21 cellular contexts compared by ENCODE assay signal in the genomic region with DNA sequence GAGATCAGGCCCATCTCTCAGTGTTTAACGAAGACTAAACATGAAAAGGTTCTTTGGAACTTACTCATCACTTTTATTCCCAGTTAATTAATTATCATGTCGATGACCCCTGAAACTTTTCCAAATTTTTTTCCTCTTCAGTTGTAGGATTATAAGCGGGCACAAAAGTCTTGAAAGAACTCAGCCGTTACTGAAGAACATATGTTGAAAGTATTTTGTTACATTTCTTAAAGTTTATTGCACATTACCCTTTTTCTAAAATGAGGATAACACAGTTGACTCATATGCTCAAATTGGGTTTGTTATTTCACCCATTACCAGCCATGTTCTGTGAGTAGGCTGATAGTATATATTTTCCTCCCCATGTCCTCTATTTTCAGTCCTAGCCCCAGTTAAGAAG.
DNase-seq lines count a peak whose midpoint lies in the region; FAIRE-seq and TF ChIP-seq lines count a peak whose summit lies in the region.
"Had no signal": no experiment of that assay in that cellular context is flagged by ENCODE, and none has a peak within 500 bp of the region (broad histone marks: within the 10 kb centered on the region; RNA-seq: fewer than 3 reads in every experiment).

No MANE protein-coding gene starts in this region.

- H3K27ac Mint-ChIP-seq in astrocyte (ENCODE audit: unreplicated experiment) (no peak overlapping the region), H9 (no peak overlapping the region)
- H3K27ac Mint-ChIP-seq: activated B cell treated with CpG ODN at 0.5 μM for 24 hours, IgD-negative memory B cell had no signal

- H3K23me2 ChIP-seq in H9 (ENCODE audit: insufficient read length, low read depth, low read length, poor library complexity, severe bottlenecking), result no peaks in the 10 kb centered on the region

- no peaks in the 10 kb centered on the region for H3K79me1 ChIP-seq in H9 (ENCODE audit: insufficient read depth, low read depth, low read length, poor library complexity, severe bottlenecking)

- no peak overlapping the region for H4K91ac ChIP-seq in H9 (ENCODE audit: insufficient read length, low read depth, low read length)

- no peak overlapping the region for H4K8ac ChIP-seq in H9 (replicated peaks; ENCODE audit: insufficient read length, low read depth, low read length)

- no peak overlapping the region for H2BK12ac ChIP-seq in H9 (ENCODE audit: insufficient read length, low read depth, low read length)

- H3K27ac ChIP-seq in astrocyte (ENCODE audit: low read depth, low read length), result no peak overlapping the region
- H3K27ac ChIP-seq in muscle layer of colon (ENCODE audit: low read depth, low read length), result peak overlapping the region; percentile 27
- H3K27ac ChIP-seq in subcutaneous abdominal adipose tissue (ENCODE audit: low read depth, low read length), result peak overlapping the region; percentile 83
- no peak overlapping the region for H3K27ac ChIP-seq in H9 (ENCODE audit: insufficient read length, low read depth, low read length)
- H3K27ac ChIP-seq: cardiac muscle cell, HL-60 had no signal

- TF ChIP-seq CTCF in BJ (IDR thresholded peaks at IDR 0.05; ENCODE audit: insufficient read depth, low read depth, low read length), result no peak
- TF ChIP-seq CTCF in astrocyte (IDR thresholded peaks at IDR 0.05; ENCODE audit: insufficient read depth, low read depth, low read length), result no peak
- no peak for TF ChIP-seq CTCF in H9 (conservative IDR thresholded peaks at IDR 0.05)

- no peak overlapping the region for H2BK15ac ChIP-seq in H9 (ENCODE audit: low read depth, low read length)

- H3K4me1 Mint-ChIP-seq in astrocyte (ENCODE audit: low read depth, unreplicated experiment) (peaks cover 5% of the 10 kb centered on the region), H9 (no peaks in the 10 kb centered on the region; a peak in 1 of 4 replicates)
- H3K4me1 Mint-ChIP-seq: activated B cell treated with CpG ODN at 0.5 μM for 24 hours, IgD-negative memory B cell had no signal

- no peak overlapping the region for H2BK120ac ChIP-seq in H9 (ENCODE audit: low read depth, low read length, poor library complexity, severe bottlenecking)

- H3K23ac ChIP-seq in H9 (ENCODE audit: insufficient read length, low read depth, low read length), result no peak overlapping the region

- H3K4me3 Mint-ChIP-seq in astrocyte (ENCODE audit: unreplicated experiment), result no peak overlapping the region
- no peak overlapping the region for H3K4me3 Mint-ChIP-seq in H9
- H3K4me3 Mint-ChIP-seq: activated B cell treated with CpG ODN at 0.5 μM for 24 hours, IgD-negative memory B cell had no signal

- H2AK5ac ChIP-seq in H9 (ENCODE audit: insufficient read length, low read length), result no peak overlapping the region

- H3K9me3 ChIP-seq in astrocyte (ENCODE audit: insufficient read depth, low read depth, low read length), result no peaks in the 10 kb centered on the region
- H3K9me3 ChIP-seq in muscle layer of colon (ENCODE audit: low read length), result no peaks in the 10 kb centered on the region
- H3K9me3 ChIP-seq in subcutaneous abdominal adipose tissue (ENCODE audit: control insufficient read depth in 5 of 5, low read length in 5 of 5), result no peaks in the 10 kb centered on the region
- H3K9me3 ChIP-seq in H9 (ENCODE audit: control insufficient read depth, low read depth, low read length), result no peaks in the 10 kb centered on the region
- H3K9me3 ChIP-seq: MG63 had no signal

- H3K36me3 ChIP-seq in BJ (ENCODE audit: control insufficient read depth, insufficient read depth, low read length) (no peaks in the 10 kb centered on the region), astrocyte (ENCODE audit: insufficient read depth, low read length) (no peaks in the 10 kb centered on the region), muscle layer of colon (ENCODE audit: insufficient read depth, low read length) (no peaks in the 10 kb centered on the region), subcutaneous abdominal adipose tissue (ENCODE audit: control insufficient read depth in 5 of 5, insufficient read depth in 5 of 5, low read length in 5 of 5) (no peaks in the 10 kb centered on the region)
- H3K36me3 ChIP-seq: cardiac muscle cell, MG63 had no signal

- no peak overlapping the region for H2BK20ac ChIP-seq in H9 (ENCODE audit: low read depth, low read length, poor library complexity, severe bottlenecking)

- H4K20me1 ChIP-seq in astrocyte (ENCODE audit: insufficient read depth, low read length) (no peaks in the 10 kb centered on the region), H9 (ENCODE audit: control insufficient read depth, insufficient read depth, insufficient read length) (no peaks in the 10 kb centered on the region)

- H3K4me3 ChIP-seq in BJ (ENCODE audit: low read depth, low read length) (no peak overlapping the region), astrocyte (ENCODE audit: insufficient read depth, low read depth, low read length) (no peak overlapping the region), muscle layer of colon (ENCODE audit: low read depth in 1 of 2, low read length in 2 of 2) (no peak overlapping the region), subcutaneous abdominal adipose tissue (ENCODE audit: low read depth in 1 of 5, low read length in 5 of 5) (no peak overlapping the region)
- H3K4me3 ChIP-seq: cardiac muscle cell, MG63 had no signal

- no peak overlapping the region for H3K4ac ChIP-seq in H9 (ENCODE audit: low read depth, low read length)

- no peak overlapping the region for H2BK5ac ChIP-seq in H9 (ENCODE audit: insufficient read length, low read length)

- POLR2A ChIA-PET in BJ (lab: Charles Lee), result no interaction called here

- peak; percentile 43 for FAIRE-seq in astrocyte (lab: Jason Lieb, UNC)

- no peak overlapping the region for H3K56ac ChIP-seq in H9 (ENCODE audit: insufficient read length, low read depth, low read length)

- WGBS in H9 (ENCODE audit: extremely low coverage, insufficient read length, low lambda C conversion rate), result no CpG with 5 or more reads among the region's 4 CpGs

- H3K4me1 ChIP-seq in astrocyte (ENCODE audit: insufficient read depth, low read length) (no peaks in the 10 kb centered on the region), muscle layer of colon (ENCODE audit: insufficient read depth, low read length) (peaks cover 32% of the 10 kb centered on the region), subcutaneous abdominal adipose tissue (ENCODE audit: control insufficient read depth in 5 of 5, insufficient read depth in 5 of 5, low read length in 5 of 5) (peaks cover 0 to 32% (median 14%) of the 10 kb centered on the region in 5 donors), H9 (ENCODE audit: insufficient read depth, low read length) (no peaks in the 10 kb centered on the region)

- H3T11ph ChIP-seq in H9 (ENCODE audit: low read length), result no peak overlapping the region

- H2AFZ ChIP-seq in astrocyte (ENCODE audit: low read depth, low read length) (no peak overlapping the region), H9 (ENCODE audit: low read length) (no peak overlapping the region)

- H3K27me3 Mint-ChIP-seq in astrocyte (ENCODE audit: low read depth, unreplicated experiment), result no peaks in the 10 kb centered on the region
- H3K27me3 Mint-ChIP-seq in H9 (ENCODE audit: low read depth), result no peaks in the 10 kb centered on the region
- H3K27me3 Mint-ChIP-seq: activated B cell treated with CpG ODN at 0.5 μM for 24 hours, IgD-negative memory B cell had no signal

- H3K4me2 ChIP-seq in astrocyte (ENCODE audit: low read length) (no peak overlapping the region), H9 (ENCODE audit: insufficient read depth, insufficient read length, low read length) (no peak overlapping the region)

- H4K5ac ChIP-seq in H9 (ENCODE audit: insufficient read length, low read depth, low read length), result no peak overlapping the region

- DNase-seq in BJ (ENCODE audit: low read depth) (peak; percentile 62), astrocyte (ENCODE audit: low read depth) (peak; percentile 52), NCI-H2196 (lab: John Stamatoyannopoulos, UW; ENCODE audit: unreplicated experiment) (no peak), HuH-7 (ENCODE audit: low spot score) (no peak), H9 (no peak), NCI-H2029 treated with DMSO at 0.1 percent for 48 hours (lab: John Stamatoyannopoulos, UW) (no peak)
- DNase-seq: activated B cell treated with CpG ODN at 0.5 μM for 24 hours; activated CD4-positive, alpha-beta T cell treated with anti-CD3 and anti-CD28 coated beads, Interleukin-2, amount 50 U/mL, for 48 hours; activated gamma-delta T cell; DND-41; left colon; MG63; NCI-H1436 treated with DMSO at 0.1 percent for 48 hours; NCI-H2171; NCI-H526; T-helper 9 cell had no signal

- no peaks in the 10 kb centered on the region for H3K9me3 Mint-ChIP-seq in astrocyte (ENCODE audit: unreplicated experiment)
- H3K9me3 Mint-ChIP-seq in H9, result no peaks in the 10 kb centered on the region

- H3K14ac ChIP-seq in H9 (ENCODE audit: insufficient read depth, low read length), result no peak overlapping the region

- no peak overlapping the region for H3K18ac ChIP-seq in H9 (ENCODE audit: insufficient read length, low read depth, low read length)

- H3K36me3 Mint-ChIP-seq in astrocyte (ENCODE audit: low read depth, unreplicated experiment), result no peaks in the 10 kb centered on the region
- no peaks in the 10 kb centered on the region for H3K36me3 Mint-ChIP-seq in H9 (ENCODE audit: insufficient read depth in 1 of 3, low read depth in 3 of 3)
- H3K36me3 Mint-ChIP-seq: IgD-negative memory B cell had no signal

- H3K79me2 ChIP-seq in astrocyte (ENCODE audit: insufficient read depth, low read length) (no peaks in the 10 kb centered on the region), H9 (ENCODE audit: insufficient read depth, low read length) (no peaks in the 10 kb centered on the region; the same call in 1 of the 2 replicates)

- CTCF ChIA-PET in BJ (lab: Yijun Ruan, JAX), result interaction anchor here (1.1 kb wide), 1 partner anchor 86 kb away, joined by 4 read pairs; no protein-coding TSS in a partner anchor

- H3K27me3 ChIP-seq in BJ (ENCODE audit: control insufficient read depth, insufficient read depth, low read length) (no peaks in the 10 kb centered on the region), astrocyte (ENCODE audit: insufficient read depth, low read length) (no peaks in the 10 kb centered on the region), muscle layer of colon (ENCODE audit: control insufficient read depth in 1 of 2, insufficient read depth in 2 of 2, low read length in 2 of 2) (no peaks in the 10 kb centered on the region), subcutaneous abdominal adipose tissue (ENCODE audit: control insufficient read depth in 5 of 5, insufficient read depth in 4 of 5, low read length in 5 of 5) (no peaks in the 10 kb centered on the region), H9 (ENCODE audit: insufficient read depth, low read length) (no peaks in the 10 kb centered on the region)
- H3K27me3 ChIP-seq: cardiac muscle cell, MG63 had no signal

- H3K9ac ChIP-seq in astrocyte (ENCODE audit: low read length) (no peak overlapping the region), muscle layer of colon (ENCODE audit: low read length) (no peak overlapping the region), subcutaneous abdominal adipose tissue (ENCODE audit: low read length in 5 of 5) (no peak overlapping the region), H9 (ENCODE audit: extremely low read depth, insufficient read length, low read length) (no peak overlapping the region)

Comparison
In these comparisons a context has a peak if more than half of its experiments do, and no peak if none do; other contexts are left out.
1. DNase-seq: peak in BJ (single experiment) and astrocyte (single experiment); none in NCI-H2196 (single experiment), HuH-7 (single experiment), H9 (single experiment) and NCI-H2029 treated with DMSO at 0.1 percent for 48 hours (single experiment).
2. H3K27ac ChIP-seq: peak in muscle layer of colon (single experiment) and subcutaneous abdominal adipose tissue (single experiment); none in astrocyte (single experiment) and H9 (single experiment).